In genomic region chr12:80709811-80710726, GRCh38 we compare ENCODE assay signal across 1 cellular context.
A peak's percentile ranks its signal among the peaks of the same experiment; 100 is the strongest.
TF ChIP-seq lines count a peak whose summit lies in the region.

No MANE protein-coding gene starts in this region.

TF ChIP-seq in HepG2, 621 proteins besides CTCF, POLR2A, EP300 and RAD21:
- TF ChIP-seq CREB3 (CRISPR knock-in tag; IDR thresholded peaks at IDR 0.05) (no peak), ZNF776 (CRISPR knock-in tag; IDR thresholded peaks at IDR 0.05) (no peak), SMC3 (IDR thresholded peaks at IDR 0.05; ENCODE audit: low read length) (0 out of 2 replicates have a peak, but pooled peaks have one; percentile 15), STAG1 (CRISPR knock-in tag; IDR thresholded peaks at IDR 0.05) (peak; percentile 26; the same call in 1 of the 2 replicates), ZBTB34 (CRISPR knock-in tag; IDR thresholded peaks at IDR 0.05) (no peak)
TF ChIP-seq in HepG2: peak in this region for 2.
